14 cellular contexts compared by ENCODE assay signal in genomic region chr5:50593681-50594080, GRCh38.
A peak's percentile ranks its signal among the peaks of the same experiment; 100 is the strongest.
DNase-seq lines count a peak whose midpoint lies in the region; ATAC-seq, FAIRE-seq and TF ChIP-seq lines count a peak whose summit lies in the region.
"Had no signal": no experiment of that assay in that cellular context is flagged by ENCODE, and none has a peak within 500 bp of the region (broad histone marks: within the 10 kb centered on the region; RNA-seq: fewer than 3 reads in every experiment).

No MANE protein-coding gene starts in this region.

- no peak overlapping the region for H3K27ac ChIP-seq in kidney (ENCODE audit: low read depth in 2 of 2, low read length in 2 of 2)
- H3K27ac ChIP-seq: dorsolateral prefrontal cortex had no signal

- no peaks in the 10 kb centered on the region for H3K36me3 ChIP-seq in kidney (ENCODE audit: control insufficient read depth in 1 of 2, insufficient read depth in 2 of 2, low read length in 2 of 2)

- H3K9ac ChIP-seq in kidney (ENCODE audit: low read length in 2 of 2) = no peak overlapping the region

- no peak overlapping the region for H3K4me3 Mint-ChIP-seq in activated naive CD4-positive, alpha-beta T cell treated with anti-CD3 and anti-CD28 coated beads for 36 hours
- peak overlapping the region; percentile 10 to 62 for H3K4me3 Mint-ChIP-seq in stimulated activated naive CD8-positive, alpha-beta T cell treated with anti-CD3 and anti-CD28 coated beads, Interleukin-15, amount 100 ng/mL, for 72 hours

- H3K9me3 Mint-ChIP-seq in activated naive CD4-positive, alpha-beta T cell treated with anti-CD3 and anti-CD28 coated beads for 36 hours = peaks cover 6% of the 10 kb centered on the region
- peaks cover 10 to 15% of the 10 kb centered on the region in 2 donors for H3K9me3 Mint-ChIP-seq in stimulated activated naive CD8-positive, alpha-beta T cell treated with anti-CD3 and anti-CD28 coated beads, Interleukin-15, amount 100 ng/mL, for 72 hours

- intact Hi-C loops in activated naive CD4-positive, alpha-beta T cell treated with anti-CD3 and anti-CD28 coated beads for 36 hours (cut with micrococcal nuclease) = loop anchor here (2.0 kb wide), 1 partner anchor 75 kb away; no protein-coding TSS in a partner anchor
- intact Hi-C loops in kidney (cut with DNase I) = no loop called here

- no peaks in the 10 kb centered on the region for H3K9me3 ChIP-seq in kidney (ENCODE audit: control insufficient read depth in 1 of 2, low read length in 2 of 2)

- DNase-seq in activated naive CD4-positive, alpha-beta T cell treated with anti-CD3 and anti-CD28 coated beads for 36 hours = peak; percentile 16
- DNase-seq in activated naive CD4-positive, alpha-beta T cell treated with Interleukin-2 at 50 U/mL for 16 hours = no peak
- DNase-seq in NCI-H146 treated with DMSO at 0.1 percent for 48 hours (lab: John Stamatoyannopoulos, UW; ENCODE audit: unreplicated experiment) (peak; percentile 83), kidney (no peak)
- DNase-seq in central memory CD4-positive, alpha-beta T cell = peak; percentile 51
- DNase-seq in stimulated activated naive CD8-positive, alpha-beta T cell treated with anti-CD3 and anti-CD28 coated beads, Interleukin-15, amount 100 ng/mL, for 72 hours = peak in 1 of 2 donors; percentile 15
- DNase-seq: activated CD4-positive, alpha-beta T cell treated with anti-CD3 and anti-CD28 coated beads, Interleukin-2, amount 50 U/mL, for 48 hours; anterior cingulate cortex; dorsolateral prefrontal cortex; EL; MM.1S; stimulated activated CD4-positive, alpha-beta T cell treated with anti-CD3 and anti-CD28 coated beads, Interleukin-15, amount 100 ng/mL, for 24 hours had no signal

- H3K4me1 ChIP-seq in kidney (ENCODE audit: control insufficient read depth in 1 of 2, insufficient read depth in 1 of 2, low read depth in 1 of 2, low read length in 2 of 2) = no peaks in the 10 kb centered on the region

- H3K4me1 Mint-ChIP-seq in activated naive CD4-positive, alpha-beta T cell treated with anti-CD3 and anti-CD28 coated beads for 36 hours (ENCODE audit: low read depth) = peaks cover 45% of the 10 kb centered on the region
- peaks cover 55% of the 10 kb centered on the region for H3K4me1 Mint-ChIP-seq in stimulated activated naive CD8-positive, alpha-beta T cell treated with anti-CD3 and anti-CD28 coated beads, Interleukin-15, amount 100 ng/mL, for 72 hours

- TF ChIP-seq CTCF in kidney (IDR thresholded peaks at IDR 0.05; ENCODE audit: borderline replicate concordance, extremely low read depth, insufficient read depth) = no peak

- no peak overlapping the region for H3K4me3 ChIP-seq in kidney (ENCODE audit: low read length in 2 of 2)
- H3K4me3 ChIP-seq: dorsolateral prefrontal cortex had no signal

- no peaks in the 10 kb centered on the region for H3K36me3 Mint-ChIP-seq in activated naive CD4-positive, alpha-beta T cell treated with anti-CD3 and anti-CD28 coated beads for 36 hours (ENCODE audit: low read depth)

- no peak for FAIRE-seq in kidney (lab: Jason Lieb, UNC)

- CTCF ChIA-PET in activated naive CD4-positive, alpha-beta T cell treated with anti-CD3 and anti-CD28 coated beads for 36 hours (lab: Charles Lee) = no interaction called here

- no peaks in the 10 kb centered on the region for H3K27me3 Mint-ChIP-seq in activated naive CD4-positive, alpha-beta T cell treated with anti-CD3 and anti-CD28 coated beads for 36 hours (ENCODE audit: low read depth)
- no peaks in the 10 kb centered on the region for H3K27me3 Mint-ChIP-seq in stimulated activated naive CD8-positive, alpha-beta T cell treated with anti-CD3 and anti-CD28 coated beads, Interleukin-15, amount 100 ng/mL, for 72 hours

- ATAC-seq in stimulated activated naive CD8-positive, alpha-beta T cell treated with anti-CD3 and anti-CD28 coated beads, Interleukin-15, amount 100 ng/mL, for 72 hours = no peak
- ATAC-seq in GM21786 (IDR thresholded peaks at IDR 0.05; ENCODE audit: unreplicated experiment) = no peak
- no peak for ATAC-seq in HG02981 (IDR thresholded peaks at IDR 0.05; ENCODE audit: unreplicated experiment)

- H3K27ac Mint-ChIP-seq in activated naive CD4-positive, alpha-beta T cell treated with anti-CD3 and anti-CD28 coated beads for 36 hours = no peak overlapping the region
- H3K27ac Mint-ChIP-seq in stimulated activated naive CD8-positive, alpha-beta T cell treated with anti-CD3 and anti-CD28 coated beads, Interleukin-15, amount 100 ng/mL, for 72 hours = peak overlapping the region in 1 of 2 donors; percentile 52

Comparison
In these comparisons a context has a peak if more than half of its experiments do, and no peak if none do; other contexts are left out.
1. DNase-seq: peak in activated naive CD4-positive, alpha-beta T cell treated with anti-CD3 and anti-CD28 coated beads for 36 hours (single experiment), NCI-H146 treated with DMSO at 0.1 percent for 48 hours (single experiment) and central memory CD4-positive, alpha-beta T cell (single experiment); none in activated naive CD4-positive, alpha-beta T cell treated with Interleukin-2 at 50 U/mL for 16 hours (single experiment) and kidney (single experiment).